In the genomic region with DNA sequence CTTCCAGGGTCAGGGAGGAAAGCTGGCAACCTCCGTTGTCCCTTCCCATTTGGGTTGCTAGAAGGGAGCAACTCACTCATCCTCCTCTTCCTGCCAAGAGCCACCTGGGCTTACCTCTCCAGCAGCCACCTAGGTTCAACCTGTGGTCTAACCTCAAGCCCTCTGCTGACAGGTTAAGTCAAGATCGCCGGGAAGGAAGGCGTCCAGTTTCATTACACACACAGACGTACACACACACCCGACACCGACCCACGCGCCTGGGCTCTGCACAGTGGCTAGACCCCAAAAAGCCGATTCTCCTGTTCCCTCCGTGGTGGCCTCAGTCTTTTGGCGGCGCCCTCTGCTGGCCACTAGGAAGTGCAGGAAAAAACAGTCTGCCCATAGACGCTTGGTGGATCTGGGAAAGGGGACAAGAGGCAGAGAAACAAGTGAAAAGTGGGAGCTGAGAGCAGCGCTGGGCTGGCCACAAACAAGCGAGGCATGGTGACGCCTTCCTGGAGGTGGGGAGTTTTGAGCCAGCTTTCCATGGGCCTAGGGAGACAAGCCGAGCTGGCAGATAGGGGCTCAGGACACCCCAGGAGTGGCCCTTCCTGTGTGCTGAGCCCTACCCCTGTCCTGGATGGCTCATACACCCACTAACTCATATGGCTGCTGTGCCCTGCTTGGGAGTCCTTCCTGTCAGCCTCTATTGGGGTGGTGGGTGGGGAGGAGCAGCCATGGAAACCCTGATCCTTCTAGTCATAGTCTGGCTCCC, we compare ENCODE assay signal across 1 cellular context.
TF ChIP-seq lines count a peak whose summit lies in the region.

No MANE protein-coding gene starts in this region.

TF ChIP-seq in K562, 482 proteins besides CTCF, POLR2A, EP300 and RAD21 (continued from another document and continues in another):
- no peak for TF ChIP-seq ZBTB43 (CRISPR knock-in tag; IDR thresholded peaks at IDR 0.05)
- TF ChIP-seq ZBTB40 (IDR thresholded peaks at IDR 0.05) = no peak
- no peak for TF ChIP-seq ZBTB40 (CRISPR knock-in tag; IDR thresholded peaks at IDR 0.05)
- no peak for TF ChIP-seq USF1 (CRISPR knock-in tag; IDR thresholded peaks at IDR 0.05)
- TF ChIP-seq ZNF655 (CRISPR knock-in tag; IDR thresholded peaks at IDR 0.05) = no peak
- no peak for TF ChIP-seq SAP30 (IDR thresholded peaks at IDR 0.05; ENCODE audit: borderline replicate concordance, insufficient read depth, low read depth, low read length, poor library complexity, severe bottlenecking)
- TF ChIP-seq, protein P1, sequence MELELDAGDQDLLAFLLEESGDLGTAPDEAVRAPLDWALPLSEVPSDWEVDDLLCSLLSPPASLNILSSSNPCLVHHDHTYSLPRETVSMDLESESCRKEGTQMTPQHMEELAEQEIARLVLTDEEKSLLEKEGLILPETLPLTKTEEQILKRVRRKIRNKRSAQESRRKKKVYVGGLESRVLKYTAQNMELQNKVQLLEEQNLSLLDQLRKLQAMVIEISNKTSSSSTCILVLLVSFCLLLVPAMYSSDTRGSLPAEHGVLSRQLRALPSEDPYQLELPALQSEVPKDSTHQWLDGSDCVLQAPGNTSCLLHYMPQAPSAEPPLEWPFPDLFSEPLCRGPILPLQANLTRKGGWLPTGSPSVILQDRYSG (tag; conservative IDR thresholded peaks at IDR 0.05; ENCODE audit: low read depth) = no peak
- TF ChIP-seq PHF8 (IDR thresholded peaks at IDR 0.05; ENCODE audit: borderline replicate concordance, low read length) = no peak; the same call in 1 of the 2 replicates
- no peak for TF ChIP-seq HIVEP1 (CRISPR knock-in tag; IDR thresholded peaks at IDR 0.05)
- TF ChIP-seq MCM7 (IDR thresholded peaks at IDR 0.05) = no peak
- TF ChIP-seq XRCC4 (IDR thresholded peaks at IDR 0.05; ENCODE audit: extremely low read depth, insufficient read depth, insufficient read length) = no peak
- peak; percentile 45 for TF ChIP-seq HDGF (IDR thresholded peaks at IDR 0.05)
- peak; percentile 76 for TF ChIP-seq BCOR (IDR thresholded peaks at IDR 0.05)
- peak; percentile 73 for TF ChIP-seq NEUROD1 (IDR thresholded peaks at IDR 0.05; ENCODE audit: borderline replicate concordance, low read depth, low read length, partially characterized antibody)
- TF ChIP-seq UBTF (IDR thresholded peaks at IDR 0.05; ENCODE audit: borderline replicate concordance in 1 of 2, low read depth in 2 of 2, low read length in 2 of 2) = peak; percentile 34 to 77; a peak in 1 of 4 replicates
- peak; percentile 21; the same call in 1 of the 2 replicates for TF ChIP-seq MTF1 (CRISPR knock-in tag; IDR thresholded peaks at IDR 0.05; ENCODE audit: borderline replicate concordance)
- TF ChIP-seq TEAD2 (tag; IDR thresholded peaks at IDR 0.05) = no peak
- TF ChIP-seq NFE2 (IDR thresholded peaks at IDR 0.05; ENCODE audit: low read depth) = no peak
- TF ChIP-seq NELFE (IDR thresholded peaks at IDR 0.05; ENCODE audit: insufficient read depth, insufficient read length) = no peak
- TF ChIP-seq, protein P2, sequence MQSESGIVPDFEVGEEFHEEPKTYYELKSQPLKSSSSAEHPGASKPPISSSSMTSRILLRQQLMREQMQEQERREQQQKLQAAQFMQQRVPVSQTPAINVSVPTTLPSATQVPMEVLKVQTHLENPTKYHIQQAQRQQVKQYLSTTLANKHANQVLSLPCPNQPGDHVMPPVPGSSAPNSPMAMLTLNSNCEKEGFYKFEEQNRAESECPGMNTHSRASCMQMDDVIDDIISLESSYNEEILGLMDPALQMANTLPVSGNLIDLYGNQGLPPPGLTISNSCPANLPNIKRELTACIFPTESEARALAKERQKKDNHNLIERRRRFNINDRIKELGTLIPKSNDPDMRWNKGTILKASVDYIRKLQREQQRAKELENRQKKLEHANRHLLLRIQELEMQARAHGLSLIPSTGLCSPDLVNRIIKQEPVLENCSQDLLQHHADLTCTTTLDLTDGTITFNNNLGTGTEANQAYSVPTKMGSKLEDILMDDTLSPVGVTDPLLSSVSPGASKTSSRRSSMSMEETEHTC (IDR thresholded peaks at IDR 0.05) = no peak
- TF ChIP-seq ZNF239 (CRISPR knock-in tag; IDR thresholded peaks at IDR 0.05) = peak; percentile 35; the same call in 1 of the 2 replicates
- TF ChIP-seq ETV6 (IDR thresholded peaks at IDR 0.05; ENCODE audit: borderline replicate concordance in 1 of 2, low read depth in 2 of 2, low read length in 1 of 2) = peak in 1 of 2 experiments; percentile 14; a peak in 1 of 4 replicates
- no peak for TF ChIP-seq ETV6 (CRISPR knock-in tag; IDR thresholded peaks at IDR 0.05; ENCODE audit: borderline replicate concordance)
- TF ChIP-seq PHF21A (IDR thresholded peaks at IDR 0.05; ENCODE audit: borderline replicate concordance, low read depth) = peak; percentile 56; the same call in 1 of the 2 replicates
- no peak for TF ChIP-seq TGIF2 (CRISPR knock-in tag; IDR thresholded peaks at IDR 0.05)
